In the genomic region with DNA sequence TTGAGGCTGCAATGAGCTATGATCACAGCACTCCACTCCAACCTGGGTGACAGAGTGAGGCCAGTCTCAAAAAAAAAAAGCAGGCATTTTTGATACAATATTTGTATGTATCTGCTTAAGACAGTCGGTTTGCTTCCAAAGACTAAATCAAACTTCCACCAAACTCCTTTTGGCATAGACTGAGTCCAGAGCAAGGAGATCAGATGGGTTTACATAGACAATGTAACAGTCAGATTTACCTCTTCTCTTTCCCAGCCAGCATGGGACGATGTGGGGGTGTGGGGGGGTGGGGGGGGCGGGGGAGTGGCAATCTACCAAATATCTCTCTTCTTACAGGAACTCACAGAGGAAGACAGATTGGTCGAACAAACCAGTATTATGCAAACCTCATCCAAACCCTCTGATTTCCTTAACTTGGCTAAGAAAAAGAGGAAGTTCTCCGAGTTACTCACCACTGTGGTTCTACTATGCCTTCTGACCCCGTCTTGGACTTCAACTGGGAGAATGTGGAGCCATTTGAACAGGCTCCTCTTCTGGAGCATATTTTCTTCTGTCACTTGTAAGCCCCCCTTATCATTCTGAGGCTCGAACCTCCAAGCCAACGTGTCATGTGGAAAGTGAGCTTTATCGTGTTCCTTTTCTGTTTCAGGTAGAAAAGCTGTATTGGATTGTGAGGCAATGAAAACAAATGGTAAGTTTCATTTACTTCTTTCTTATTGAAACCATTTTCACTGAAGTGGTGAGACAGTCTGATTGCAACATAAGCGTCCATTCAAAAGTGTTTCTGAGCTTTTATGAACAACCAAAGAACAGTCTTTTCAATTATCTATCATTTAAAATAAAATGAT, we compare ENCODE assay signal across 8 cellular contexts. TPM values are rescaled to one million over a fixed set of nuclear protein-coding genes. Genes with fewer than 3 reads are reported as not detected.
DNase-seq lines count a peak whose midpoint lies in the region; ATAC-seq and TF ChIP-seq lines count a peak whose summit lies in the region.

A gene with protein sequence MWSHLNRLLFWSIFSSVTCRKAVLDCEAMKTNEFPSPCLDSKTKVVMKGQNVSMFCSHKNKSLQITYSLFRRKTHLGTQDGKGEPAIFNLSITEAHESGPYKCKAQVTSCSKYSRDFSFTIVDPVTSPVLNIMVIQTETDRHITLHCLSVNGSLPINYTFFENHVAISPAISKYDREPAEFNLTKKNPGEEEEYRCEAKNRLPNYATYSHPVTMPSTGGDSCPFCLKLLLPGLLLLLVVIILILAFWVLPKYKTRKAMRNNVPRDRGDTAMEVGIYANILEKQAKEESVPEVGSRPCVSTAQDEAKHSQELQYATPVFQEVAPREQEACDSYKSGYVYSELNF (plus strand): TSS at position 451 of the 848 bp plus-strand sequence. CDS start 54 bp downstream, at position 505.

- no peaks in the 10 kb centered on the region for H3K27me3 ChIP-seq in mononuclear cell (ENCODE audit: insufficient read depth, low read length)

- no peak for ATAC-seq in GM18867 (IDR thresholded peaks at IDR 0.05; ENCODE audit: unreplicated experiment)
- no peak for ATAC-seq in HG02840 (IDR thresholded peaks at IDR 0.05; ENCODE audit: low FRiP score, unreplicated experiment)

- peaks cover 71% of the 10 kb centered on the region for H3K4me1 ChIP-seq in mononuclear cell (ENCODE audit: insufficient read depth, low read length)

- DNase-seq in GM13977 (ENCODE audit: low spot score) (peak; percentile 46), MV-4-11 (lab: John Stamatoyannopoulos, UW) (peak; percentile 100), cardiac fibroblast (ENCODE audit: low read depth in 2 of 2) (peak; percentile 96), activated gamma-delta T cell (lab: John Stamatoyannopoulos, UW) (no peak), NCI-H1930 (lab: John Stamatoyannopoulos, UW) (no peak)

- H3K9me3 ChIP-seq in mononuclear cell (ENCODE audit: low read depth, low read length): no peaks in the 10 kb centered on the region

- no peak for TF ChIP-seq CTCF in GM13977 (IDR thresholded peaks at IDR 0.05; ENCODE audit: extremely low read depth, insufficient read depth, missing control alignments)
- no peak for TF ChIP-seq CTCF in cardiac fibroblast (IDR thresholded peaks at IDR 0.05; ENCODE audit: low read depth, low read length)

- H3K4me3 ChIP-seq in cardiac fibroblast (replicated peaks in 1 of 2; ENCODE audit: low read depth in 2 of 2, low read length in 2 of 2) (peak within 1 kb of the TSS in 1 of 2 donors; percentile 48), mononuclear cell (ENCODE audit: low read length) (peak within 1 kb of the TSS; percentile 49)

- in situ Hi-C loops in GM13977 (cut with MboI; ENCODE audit: low pct_unique_long_range_greater_than_20kb, low sequenced_read_pairs, unreplicated experiment): no loop called here

RNA-seq across cellular contexts. Expression of the gene that starts here (rescaled TPM):
- total RNA-seq in mononuclear cell: 29.4 TPM

Comparison
In these comparisons a context has a peak if more than half of its experiments do, and no peak if none do; other contexts are left out.
1. DNase-seq: peak in GM13977 (single experiment), MV-4-11 (single experiment) and cardiac fibroblast (2 of 2); none in activated gamma-delta T cell (single experiment) and NCI-H1930 (0 of 2).